11 cellular contexts compared by ENCODE assay signal in genomic region chr11:94731921-94732601, GRCh38. TPM values are rescaled to one million over a fixed set of nuclear protein-coding genes. Genes with fewer than 3 reads are reported as not detected.
A peak's percentile ranks its signal among the peaks of the same experiment; 100 is the strongest.
DNase-seq lines count a peak whose midpoint lies in the region; ATAC-seq and TF ChIP-seq lines count a peak whose summit lies in the region.
"Had no signal": no experiment of that assay in that cellular context is flagged by ENCODE, and none has a peak within 500 bp of the region (broad histone marks: within the 10 kb centered on the region; RNA-seq: fewer than 3 reads in every experiment).

No MANE protein-coding gene starts in this region.

- H3K4me1 ChIP-seq in breast epithelium = no peaks in the 10 kb centered on the region
- peaks cover 11% of the 10 kb centered on the region for H3K4me1 ChIP-seq in lower lobe of right lung

- H3K27ac ChIP-seq in breast epithelium = peak overlapping the region; percentile 46 to 80
- peak overlapping the region; percentile 70 for H3K27ac ChIP-seq in lower lobe of right lung
- H3K27ac ChIP-seq: thoracic aorta had no signal

- H3K36me3 ChIP-seq in breast epithelium (no peaks in the 10 kb centered on the region), lower lobe of right lung (no peaks in the 10 kb centered on the region)
- H3K36me3 ChIP-seq: thoracic aorta had no signal

- no peak for TF ChIP-seq CTCF in NB4 (IDR thresholded peaks at IDR 0.05; ENCODE audit: low read depth, low read length)
- no peak for TF ChIP-seq CTCF in breast epithelium (IDR thresholded peaks at IDR 0.05)
- TF ChIP-seq CTCF in lower lobe of right lung (IDR thresholded peaks at IDR 0.05) = no peak
- no peak for TF ChIP-seq CTCF in lower leg skin (IDR thresholded peaks at IDR 0.05)

- H3K27me3 ChIP-seq in breast epithelium (no peaks in the 10 kb centered on the region), lower lobe of right lung (ENCODE audit: low read depth) (no peaks in the 10 kb centered on the region)

- no peak for TF ChIP-seq POLR2A in NB4 (IDR thresholded peaks at IDR 0.05; ENCODE audit: extremely low read depth, insufficient read length)
- TF ChIP-seq POLR2A in breast epithelium (IDR thresholded peaks at IDR 0.05) = no peak
- TF ChIP-seq POLR2A in lower leg skin (IDR thresholded peaks at IDR 0.05) = no peak

- intact Hi-C loops in breast epithelium (cut with DNase I; ENCODE audit: low total_unique reads) = no loop called here
- intact Hi-C loops in lower lobe of right lung (cut with DNase I) = no loop called here
- intact Hi-C loops in lower leg skin (cut with DNase I; ENCODE audit: low total_unique reads) = no loop called here

- H3K4me3 ChIP-seq in NB4 (ENCODE audit: low read depth, low read length) (no peak overlapping the region), breast epithelium (no peak overlapping the region), lower lobe of right lung (no peak overlapping the region), lower leg skin (ENCODE audit: low read depth, poor library complexity, severe bottlenecking) (no peak overlapping the region)
- H3K4me3 ChIP-seq: thoracic aorta had no signal

- DNase-seq in AG08396 (ENCODE audit: low spot score) = peak; percentile 47
- DNase-seq in NB4 (ENCODE audit: low read depth) = peak; percentile 28
- no peak for DNase-seq in breast epithelium (ENCODE audit: low spot score in 2 of 2)
- no peak for DNase-seq in lower lobe of right lung
- no peak for DNase-seq in activated CD4-positive, alpha-beta T cell treated with anti-CD3 and anti-CD28 coated beads, Interleukin-2, amount 50 U/mL, for 1 hour
- no peak for DNase-seq in lower leg skin (ENCODE audit: low spot score in 2 of 2)
- DNase-seq in SHP77 treated with DMSO at 0.1 percent for 48 hours (lab: John Stamatoyannopoulos, UW) = no peak
- DNase-seq: GF-D8, NCI-H526 had no signal

- WGBS in lower leg skin, 2 donors = 45 to 47% methylated on average over 3 of the region's 3 CpGs

- H3K9me3 ChIP-seq in breast epithelium = no peaks in the 10 kb centered on the region
- H3K9me3 ChIP-seq in lower lobe of right lung = no peaks in the 10 kb centered on the region
- H3K9me3 ChIP-seq: thoracic aorta had no signal

- ATAC-seq in lower lobe of right lung = peak; percentile 49 to 53
- ATAC-seq in HG03439 (IDR thresholded peaks at IDR 0.05; ENCODE audit: unreplicated experiment) = no peak

RNA-seq across cellular contexts. Expression of gene AMOTL1, which starts 36.1 kb away (rescaled TPM):
- total RNA-seq in breast epithelium = 10 to 100 TPM; 35.5 to 41.4 (median 39.0) TPM
- total RNA-seq in lower lobe of right lung = 57.2 TPM
- total RNA-seq in lower leg skin = 10 to 100 TPM; 45.3 to 72.0 (median 64.8) TPM

Comparison
In these comparisons a context has a peak if more than half of its experiments do, and no peak if none do; other contexts are left out.
1. DNase-seq: peak in AG08396 (single experiment) and NB4 (single experiment); none in breast epithelium (0 of 2), lower lobe of right lung (single experiment), activated CD4-positive, alpha-beta T cell treated with anti-CD3 and anti-CD28 coated beads, Interleukin-2, amount 50 U/mL, for 1 hour (single experiment), lower leg skin (0 of 2) and SHP77 treated with DMSO at 0.1 percent for 48 hours (single experiment).